ENCODE assay signal across 9 cellular contexts in the genomic region with DNA sequence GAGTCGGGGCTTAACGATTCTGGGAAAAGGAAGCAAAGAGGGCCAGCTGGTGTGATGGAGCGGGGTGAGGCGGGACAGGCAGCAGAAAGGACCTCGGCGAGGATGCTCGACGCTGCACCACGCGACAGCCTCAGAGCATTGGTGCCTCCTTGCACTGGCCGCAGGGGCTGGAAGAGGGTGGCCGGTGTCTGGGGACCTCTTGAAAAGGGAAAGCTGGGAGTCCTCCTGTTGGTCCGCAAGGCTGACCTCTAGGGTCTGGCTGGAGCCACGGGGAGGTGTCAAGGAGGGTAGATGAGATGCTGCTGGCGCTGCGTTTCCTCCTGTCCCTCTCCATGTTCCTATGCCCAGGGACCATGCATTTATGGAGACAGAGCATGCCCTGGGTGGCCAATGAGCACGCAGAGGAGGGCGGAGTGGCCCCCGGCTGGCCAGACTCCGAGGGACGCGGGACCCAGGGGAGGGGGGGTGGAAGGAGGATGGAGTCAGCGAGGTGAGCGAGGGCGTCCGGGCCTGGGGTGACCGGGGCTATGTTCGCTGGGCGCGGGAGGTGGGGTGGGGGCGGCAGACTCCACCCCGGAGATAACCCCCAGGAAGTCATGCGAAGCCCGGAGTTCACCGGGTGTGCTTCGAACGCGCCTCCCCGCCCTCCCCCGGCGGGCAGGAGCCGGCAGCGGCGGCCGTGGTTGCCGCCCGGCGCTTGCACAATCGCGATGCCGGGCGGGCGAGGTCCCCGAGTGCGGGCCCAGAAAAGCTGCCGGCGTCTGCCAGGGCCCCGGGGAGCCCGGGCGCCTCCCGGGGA. TPM values are rescaled to one million over a fixed set of nuclear protein-coding genes. Genes with fewer than 3 reads are reported as not detected.
A peak's percentile ranks its signal among the peaks of the same experiment; 100 is the strongest.
DNase-seq lines count a peak whose midpoint lies in the region; ATAC-seq, FAIRE-seq and TF ChIP-seq lines count a peak whose summit lies in the region.
"Had no signal": no experiment of that assay in that cellular context is flagged by ENCODE, and none has a peak within 500 bp of the region (broad histone marks: within the 10 kb centered on the region; RNA-seq: fewer than 3 reads in every experiment).

Gene CYP24A1 (minus strand): TSS at position 334 of the 799 bp plus-strand sequence. CDS start 407 bp downstream, outside the sequence.

- in situ Hi-C loops in HepG2 (cut with HindIII; ENCODE audit: extremely low pct_ligation_motif_present, low pct_unique_long_range_greater_than_20kb), result no loop called here
- in situ Hi-C loops in G401 (cut with HindIII; ENCODE audit: low sequenced_read_pairs), result no loop called here

- intact Hi-C loops in HCT116 (cut with micrococcal nuclease), result loop anchor here (5.0 kb wide), 1 partner anchor 52 kb away; no protein-coding TSS in a partner anchor
- intact Hi-C loops in HepG2 (cut with micrococcal nuclease; ENCODE audit: unreplicated experiment), result no loop called here

- peak; percentile 53 for ATAC-seq in HCT116
- ATAC-seq in activated naive CD8-positive, alpha-beta T cell treated with anti-CD3 and anti-CD28 coated beads, Interleukin-2, amount 10 ng/mL, durations not matched to agents 7 days and 5 days (ENCODE audit: low read depth), result no peak
- peak; percentile 68 for ATAC-seq in HepG2
- no peak for ATAC-seq in GM19397 (IDR thresholded peaks at IDR 0.05; ENCODE audit: unreplicated experiment)

- no peak for DNase-seq in HCT116 (ENCODE audit: low read depth, low spot score)
- peak; percentile 40 for DNase-seq in activated naive CD8-positive, alpha-beta T cell treated with anti-CD3 and anti-CD28 coated beads, Interleukin-2, amount 10 ng/mL, durations not matched to agents 7 days and 5 days
- peak; percentile 80 for DNase-seq in HepG2 (ENCODE audit: low spot score)
- no peak for DNase-seq in NCI-H146 treated with DMSO at 0.1 percent for 48 hours (lab: John Stamatoyannopoulos, UW; ENCODE audit: unreplicated experiment)
- no peak for DNase-seq in G401 (ENCODE audit: low spot score)
- no peak for DNase-seq in RCC 7860 (ENCODE audit: low spot score)

- H2AFZ ChIP-seq in ACC112 (ENCODE audit: low read length, unreplicated experiment) (peak within 1 kb of the TSS; percentile 49), HCT116 (ENCODE audit: low read depth, low read length, poor library complexity, severe bottlenecking) (no peak within 1 kb of the TSS), HepG2 (ENCODE audit: low read length) (no peak within 1 kb of the TSS)

- TF ChIP-seq EP300 in HepG2 (IDR thresholded peaks at IDR 0.05; ENCODE audit: low read depth in 2 of 2, low read length in 2 of 2) (no peak), HepG2 (CRISPR knock-in tag; IDR thresholded peaks at IDR 0.05; ENCODE audit: borderline replicate concordance) (0 out of 2 replicates have a peak, but pooled peaks have one; percentile 35)

- POLR2A ChIA-PET in HCT116 (lab: Charles Lee) (interaction anchor here (0.6 to 1.2 kb wide), 4 partner anchors 36 to 82 kb away, joined by 3 to 4 read pairs (median 3); no protein-coding TSS in a partner anchor), HepG2 (lab: Yijun Ruan, JAX) (interaction anchor here (1.4 to 4.4 kb wide), 5 partner anchors 21 to 70 kb away, joined by 4 to 22 read pairs (median 14); no protein-coding TSS in a partner anchor)
- POLR2A ChIA-PET in activated naive CD8-positive, alpha-beta T cell treated with anti-CD3 and anti-CD28 coated beads, Interleukin-2, amount 10 ng/mL, durations not matched to agents 7 days and 5 days (lab: Charles Lee), result no interaction called here

- CTCF ChIA-PET in HCT116 (lab: Charles Lee) (interaction anchor here (1.4 to 2.6 kb wide), 2 partner anchors 70 to 71 kb away, joined by 3 to 13 read pairs; no protein-coding TSS in a partner anchor), HepG2 (lab: Yijun Ruan, JAX; ENCODE audit: low intra/inter-chr PET ratio, low total read pairs) (no interaction called here)

- no peak for TF ChIP-seq CTCF in HCT116 (IDR thresholded peaks at IDR 0.05 in 2 of 3, conservative IDR thresholded peaks at IDR 0.05 in 1 of 3; ENCODE audit: borderline replicate concordance in 1 of 3, insufficient read depth in 1 of 3, low read depth in 2 of 3, low read length in 2 of 3)
- TF ChIP-seq CTCF in HepG2 (CRISPR knock-in tag; IDR thresholded peaks at IDR 0.05), result peak; percentile 9; the same call in 1 of the 2 replicates

- no peaks in the 10 kb centered on the region for H3K9me2 ChIP-seq in HCT116 (ENCODE audit: insufficient read depth)

- BruUV-seq in HCT116 (replicated peaks; lab: Mats Ljungman, UMichigan), result no TSS peak
- no TSS peak for BruUV-seq in HepG2 (replicated peaks; lab: Mats Ljungman, UMichigan)

- no peaks in the 10 kb centered on the region for H4K20me1 ChIP-seq in HCT116 (ENCODE audit: insufficient read depth)
- H4K20me1 ChIP-seq in HepG2 (ENCODE audit: insufficient read depth, low read length), result no peaks in the 10 kb centered on the region

- H3K27ac ChIP-seq in ACC112 (ENCODE audit: low read depth, low read length), result no peak within 1 kb of the TSS
- H3K27ac ChIP-seq in HCT116 (ENCODE audit: low read depth, low read length), result peak within 1 kb of the TSS; percentile 94
- peak within 1 kb of the TSS; percentile 1 for H3K27ac ChIP-seq in HepG2 (ENCODE audit: extremely low read length, insufficient read depth, low read length)
- H3K27ac ChIP-seq: prostate gland had no signal

- no peaks in the 10 kb centered on the region for H3K36me3 ChIP-seq in ACC112 (ENCODE audit: insufficient read depth, low read length)
- no peaks in the 10 kb centered on the region for H3K36me3 ChIP-seq in HCT116 (ENCODE audit: control insufficient read depth in 1 of 2, insufficient read depth in 2 of 2, low read length in 2 of 2)
- no peaks in the 10 kb centered on the region for H3K36me3 ChIP-seq in HepG2 (replicated peaks in 1 of 2; ENCODE audit: control insufficient read depth in 1 of 2, insufficient read depth in 2 of 2, low read length in 2 of 2)
- H3K36me3 ChIP-seq: prostate gland had no signal

- FAIRE-seq in HepG2 (lab: Jason Lieb, UNC) (no peak), RCC 7860 (lab: Jason Lieb, UNC) (no peak)

- H3K4me1 ChIP-seq in ACC112 (ENCODE audit: control insufficient read depth, insufficient read depth, low read length, unreplicated experiment), result peaks cover 20% of the 10 kb centered on the region
- peaks cover 87 to 99% of the 10 kb centered on the region in 2 experiments for H3K4me1 ChIP-seq in HCT116 (ENCODE audit: control insufficient read depth in 1 of 2, insufficient read depth in 2 of 2, low read length in 2 of 2)
- peaks cover 82% of the 10 kb centered on the region for H3K4me1 ChIP-seq in HepG2 (ENCODE audit: insufficient read depth, low read length)

- RAD21 ChIA-PET in HCT116 (lab: Charles Lee; ENCODE audit: low non-redundant PET in 1 of 2, low total read pairs in 2 of 2, uncharacterized antibody in 2 of 2, unreplicated experiment in 2 of 2), result no interaction called here

- H3K4me3 ChIP-seq in ACC112 (ENCODE audit: low read depth, low read length), result peak within 1 kb of the TSS; percentile 72
- H3K4me3 ChIP-seq in HCT116 (replicated peaks in 1 of 2; ENCODE audit: low read depth in 1 of 2, low read length in 2 of 2), result peak within 1 kb of the TSS; percentile 41 to 51
- peak within 1 kb of the TSS; percentile 48 to 64 (median 54) for H3K4me3 ChIP-seq in HepG2 (replicated peaks in 1 of 3; ENCODE audit: insufficient read depth in 1 of 3, low read depth in 2 of 3, low read length in 3 of 3)
- H3K4me3 ChIP-seq: prostate gland had no signal

- 56% methylated on average over 48 of the region's 61 CpGs for WGBS in HepG2 (ENCODE audit: low lambda C conversion rate)

- TF ChIP-seq POLR2A in HCT116 (IDR thresholded peaks at IDR 0.05; ENCODE audit: borderline replicate concordance, extremely low read depth, insufficient read depth, insufficient read length) (peak; percentile 99), HepG2 (IDR thresholded peaks at IDR 0.05; ENCODE audit: insufficient read depth in 1 of 2, low read depth in 2 of 2, low read length in 2 of 2) (peak in 1 of 2 experiments; percentile 62; a peak in 2 of 4 replicates)

- no peaks in the 10 kb centered on the region for H3K36me3 Mint-ChIP-seq in activated naive CD8-positive, alpha-beta T cell treated with anti-CD3 and anti-CD28 coated beads, Interleukin-2, amount 10 ng/mL, durations not matched to agents 7 days and 5 days

- H3K4me2 ChIP-seq in HCT116 (ENCODE audit: low read length) (peak within 1 kb of the TSS; percentile 94), HepG2 (ENCODE audit: low read depth, low read length) (peak within 1 kb of the TSS; percentile 81)

- no peaks in the 10 kb centered on the region for H3K79me2 ChIP-seq in ACC112 (ENCODE audit: control insufficient read depth, insufficient read depth, low read length, unreplicated experiment)
- H3K79me2 ChIP-seq in HCT116 (ENCODE audit: insufficient read depth, low read length), result peaks cover 47% of the 10 kb centered on the region
- H3K79me2 ChIP-seq in HepG2 (ENCODE audit: insufficient read depth, low read length), result no peaks in the 10 kb centered on the region

- H3K4me3 Mint-ChIP-seq in activated naive CD8-positive, alpha-beta T cell treated with anti-CD3 and anti-CD28 coated beads, Interleukin-2, amount 10 ng/mL, durations not matched to agents 7 days and 5 days, result peak within 1 kb of the TSS; percentile 55

- peaks cover 12% of the 10 kb centered on the region for H3K4me1 Mint-ChIP-seq in activated naive CD8-positive, alpha-beta T cell treated with anti-CD3 and anti-CD28 coated beads, Interleukin-2, amount 10 ng/mL, durations not matched to agents 7 days and 5 days

- peak within 1 kb of the TSS; percentile 82 for H3K9ac ChIP-seq in HCT116 (ENCODE audit: low read length)
- peak within 1 kb of the TSS; percentile 63 for H3K9ac ChIP-seq in HepG2 (ENCODE audit: insufficient read depth, low read depth, low read length)

- H3K27me3 Mint-ChIP-seq in activated naive CD8-positive, alpha-beta T cell treated with anti-CD3 and anti-CD28 coated beads, Interleukin-2, amount 10 ng/mL, durations not matched to agents 7 days and 5 days, result peaks cover 85% of the 10 kb centered on the region

- H3K27me3 ChIP-seq in ACC112 (ENCODE audit: insufficient read depth, low read length), result peaks cover 45% of the 10 kb centered on the region
- no peaks in the 10 kb centered on the region for H3K27me3 ChIP-seq in HCT116 (ENCODE audit: insufficient read depth, low read length)
- H3K27me3 ChIP-seq in HepG2 (ENCODE audit: control insufficient read depth in 1 of 2, insufficient read depth in 2 of 2, low read length in 2 of 2), result no peaks in the 10 kb centered on the region

- no peak within 1 kb of the TSS for H3K27ac Mint-ChIP-seq in activated naive CD8-positive, alpha-beta T cell treated with anti-CD3 and anti-CD28 coated beads, Interleukin-2, amount 10 ng/mL, durations not matched to agents 7 days and 5 days

- H3K9me3 Mint-ChIP-seq in activated naive CD8-positive, alpha-beta T cell treated with anti-CD3 and anti-CD28 coated beads, Interleukin-2, amount 10 ng/mL, durations not matched to agents 7 days and 5 days, result no peaks in the 10 kb centered on the region

- H3K9me3 ChIP-seq in HCT116 (ENCODE audit: control insufficient read depth in 1 of 2, insufficient read depth in 1 of 2, low read depth in 1 of 2, low read length in 2 of 2) (no peaks in the 10 kb centered on the region), HepG2 (ENCODE audit: low read length) (no peaks in the 10 kb centered on the region)
- H3K9me3 ChIP-seq: prostate gland had no signal

- TF ChIP-seq RAD21 in HCT116 (IDR thresholded peaks at IDR 0.05; ENCODE audit: low read depth) (no peak), HepG2 (CRISPR knock-in tag; IDR thresholded peaks at IDR 0.05) (peak; percentile 23; the same call in 1 of the 2 replicates)

RNA-seq across cellular contexts. Expression of gene CYP24A1, which starts in this region (rescaled TPM):
- total RNA-seq in HCT116 (2021; ENCODE audit: unreplicated experiment) (267 TPM), HepG2 (2016; rRNA removed; fragmentation: Illumina TruSeq; extraction: Trizol) (6.9 and 9.4 TPM in 2 replicates)
- polyA plus RNA-seq in HCT116 (2012), result 18.9 and 34.6 TPM in 2 replicates
- total RNA-seq in activated naive CD8-positive, alpha-beta T cell treated with anti-CD3 and anti-CD28 coated beads, Interleukin-2, amount 10 ng/mL, durations not matched to agents 7 days and 5 days, result under 1 TPM; 0.40 to 0.58 TPM
- 67.3 and 73.1 TPM in 2 replicates for total RNA-seq in HepG2 (2016; cell fraction: cytosol; rRNA removed; fragmentation: Illumina TruSeq; extraction: Trizol; ENCODE audit: low read depth)
- total RNA-seq in HepG2 (2016; cell fraction: insoluble cytoplasmic fraction; rRNA removed; fragmentation: Illumina TruSeq; extraction: Trizol), result 6.1 and 9.5 TPM in 2 replicates
- total RNA-seq in HepG2 (2016; cell fraction: membrane; rRNA removed; fragmentation: Illumina TruSeq; extraction: Trizol), result 33.5 and 36.3 TPM in 2 replicates
- total RNA-seq in HepG2 (2016; cell fraction: nucleus; rRNA removed; fragmentation: Illumina TruSeq; extraction: Trizol), result 7.8 and 8.5 TPM in 2 replicates
- polyA plus RNA-seq in HepG2 (2011; rRNA removed), result 23.7 and 32.7 TPM in 2 replicates
- 15.3 and 17.1 TPM in 2 replicates for polyA plus RNA-seq in HepG2 (2011; cell fraction: cytosol; rRNA removed)
- 38.3 and 55.7 TPM in 2 replicates for polyA plus RNA-seq in HepG2 (2011; cell fraction: nucleus; rRNA removed)
- polyA plus RNA-seq in HepG2 (2012), result 1.8 and 6.1 TPM in 2 replicates
- 0.28 and 0.52 TPM in 2 replicates for polyA plus RNA-seq in HepG2 (2016; cell fraction: cytosol; fragmentation: Illumina TruSeq; extraction: Trizol; ENCODE audit: low read depth)
- 2.7 and 3.9 TPM in 2 replicates for polyA plus RNA-seq in HepG2 (2016; cell fraction: insoluble cytoplasmic fraction; fragmentation: Illumina TruSeq; extraction: Trizol; ENCODE audit: low read depth)
- 0.63 and 1.2 TPM in 2 replicates for polyA plus RNA-seq in HepG2 (2016; cell fraction: membrane; fragmentation: Illumina TruSeq; extraction: Trizol; ENCODE audit: low read depth)
- 13.8 and 14.1 TPM in 2 replicates for polyA plus RNA-seq in HepG2 (2016; cell fraction: nucleus; fragmentation: Illumina TruSeq; extraction: Trizol; ENCODE audit: insufficient read depth, low read depth)
- polyA minus RNA-seq in HepG2 (2011; rRNA and poly(A)+ RNA removed; ENCODE audit: low replicate concordance), result 40.3 TPM in 1 of 2 replicates, not detected in the other
- 45.4 and 51.8 TPM in 2 replicates for polyA minus RNA-seq in HepG2 (2011; cell fraction: cytosol; rRNA and poly(A)+ RNA removed)
- polyA minus RNA-seq in HepG2 (2011; cell fraction: nucleus; rRNA and poly(A)+ RNA removed), result 44.9 and 49.7 TPM in 2 replicates
- total RNA-seq in G401 (2014; rRNA removed; shearing (Covaris generic)), result 0.27 TPM in 1 of 2 replicates, not detected in the other

Comparison
In these comparisons a context has a peak if more than half of its experiments do, and no peak if none do; other contexts are left out.
1. Peak in DNase-seq in activated naive CD8-positive, alpha-beta T cell treated with anti-CD3 and anti-CD28 coated beads, Interleukin-2, amount 10 ng/mL, durations not matched to agents 7 days and 5 days; RNA of the gene not detected or under 1 TPM.
2. ATAC-seq: peak in HCT116 (single experiment) and HepG2 (single experiment); none in activated naive CD8-positive, alpha-beta T cell treated with anti-CD3 and anti-CD28 coated beads, Interleukin-2, amount 10 ng/mL, durations not matched to agents 7 days and 5 days (single experiment) and GM19397 (single experiment).
3. Peak in every context shown above with its lines, with median percentiles within 50 percentile points of each other: H3K4me3 ChIP-seq.